ENCODE assay signal across 15 cellular contexts in genomic region chr13:72536668-72537399, GRCh38.
DNase-seq lines count a peak whose midpoint lies in the region; ATAC-seq, FAIRE-seq and TF ChIP-seq lines count a peak whose summit lies in the region.
"Had no signal": no experiment of that assay in that cellular context is flagged by ENCODE, and none has a peak within 500 bp of the region (broad histone marks: within the 10 kb centered on the region; RNA-seq: fewer than 3 reads in every experiment).

No MANE protein-coding gene starts in this region.

- no peak for TF ChIP-seq CTCF in astrocyte (IDR thresholded peaks at IDR 0.05; ENCODE audit: insufficient read depth, low read depth, low read length)
- TF ChIP-seq CTCF in parathyroid adenoma (IDR thresholded peaks at IDR 0.05) = no peak
- no peak for TF ChIP-seq CTCF in Caco-2 (IDR thresholded peaks at IDR 0.05; ENCODE audit: insufficient read depth in 1 of 2, low read depth in 1 of 2, low read length in 1 of 2, severe bottlenecking in 1 of 2, unreplicated experiment in 1 of 2)

- no peaks in the 10 kb centered on the region for H3K36me3 ChIP-seq in astrocyte (ENCODE audit: insufficient read depth, low read length)
- H3K36me3 ChIP-seq in parathyroid adenoma (ENCODE audit: control insufficient read depth, insufficient read depth, low read length) = no peaks in the 10 kb centered on the region
- no peaks in the 10 kb centered on the region for H3K36me3 ChIP-seq in Caco-2 (ENCODE audit: control insufficient read depth, insufficient read depth, low read length)

- no peak for ATAC-seq in GM21737 (IDR thresholded peaks at IDR 0.05; ENCODE audit: unreplicated experiment)
- ATAC-seq: activated naive CD4-positive, alpha-beta T cell treated with anti-CD3 and anti-CD28 coated beads, Interleukin-2, amount 50 U/mL, for 72 hours; Right ventricle myocardium inferior had no signal

- H3K9me3 Mint-ChIP-seq in astrocyte (ENCODE audit: unreplicated experiment) = no peaks in the 10 kb centered on the region
- H3K9me3 Mint-ChIP-seq in Caco-2 (ENCODE audit: unreplicated experiment) = no peaks in the 10 kb centered on the region
- H3K9me3 Mint-ChIP-seq: activated naive CD4-positive, alpha-beta T cell treated with anti-CD3 and anti-CD28 coated beads, Interleukin-2, amount 50 U/mL, for 72 hours; T-helper 1 cell treated with Interleukin-12 subunit alpha and Interleukin-12 subunit beta and Interleukin-4 antibody, amounts not matched to agents 30 μg/mL and 1 μg/mL, for 36 hours; type B pancreatic cell had no signal

- H3K79me2 ChIP-seq in astrocyte (ENCODE audit: insufficient read depth, low read length) (no peaks in the 10 kb centered on the region), parathyroid adenoma (no peaks in the 10 kb centered on the region)

- POLR2A ChIA-PET in Caco-2 (lab: Charles Lee) = no interaction called here

- H3K4me1 ChIP-seq in astrocyte (ENCODE audit: insufficient read depth, low read length) = peaks cover 5% of the 10 kb centered on the region
- no peaks in the 10 kb centered on the region for H3K4me1 ChIP-seq in parathyroid adenoma
- H3K4me1 ChIP-seq in Caco-2 = no peaks in the 10 kb centered on the region

- H3K4me1 Mint-ChIP-seq in astrocyte (ENCODE audit: low read depth, unreplicated experiment) (no peaks in the 10 kb centered on the region), Caco-2 (ENCODE audit: low read depth, unreplicated experiment) (no peaks in the 10 kb centered on the region)

- H3K36me3 Mint-ChIP-seq in astrocyte (ENCODE audit: low read depth, unreplicated experiment) = no peaks in the 10 kb centered on the region
- H3K36me3 Mint-ChIP-seq in Caco-2 (ENCODE audit: insufficient read depth, unreplicated experiment) = no peaks in the 10 kb centered on the region
- H3K36me3 Mint-ChIP-seq: activated naive CD4-positive, alpha-beta T cell treated with anti-CD3 and anti-CD28 coated beads, Interleukin-2, amount 50 U/mL, for 72 hours; type B pancreatic cell had no signal

- H3K9ac ChIP-seq in astrocyte (ENCODE audit: low read length) (no peak overlapping the region), parathyroid adenoma (no peak overlapping the region)

- peak; percentile 28 for DNase-seq in DMS79 treated with DMSO at 0.1 percent for 48 hours (lab: John Stamatoyannopoulos, UW)
- DNase-seq in astrocyte (ENCODE audit: low read depth) = peak; percentile 40
- DNase-seq in kidney glomerular epithelial cell (lab: John Stamatoyannopoulos, UW) = peak; percentile 29
- DNase-seq in AG08396 (ENCODE audit: low spot score) = no peak
- DNase-seq in HK-2 (ENCODE audit: unreplicated experiment) = no peak
- DNase-seq in Caco-2 = no peak
- DNase-seq: activated CD4-positive, CD25-positive, alpha-beta regulatory T cell treated with anti-CD3 and anti-CD28 coated beads, Interleukin-2, amount 50 U/mL, for 72 hours; central memory CD4-positive, alpha-beta T cell; stimulated activated CD4-positive, alpha-beta T cell treated with anti-CD3 and anti-CD28 coated beads, Interleukin-4, amount 100 ng/mL, for 1 hour had no signal

- H3K27ac Mint-ChIP-seq in astrocyte (ENCODE audit: unreplicated experiment) (no peak overlapping the region), Caco-2 (ENCODE audit: unreplicated experiment) (no peak overlapping the region)
- H3K27ac Mint-ChIP-seq: activated naive CD4-positive, alpha-beta T cell treated with anti-CD3 and anti-CD28 coated beads, Interleukin-2, amount 50 U/mL, for 72 hours; T-helper 1 cell treated with Interleukin-12 subunit alpha and Interleukin-12 subunit beta and Interleukin-4 antibody, amounts not matched to agents 30 μg/mL and 1 μg/mL, for 36 hours; type B pancreatic cell had no signal

- BruUV-seq in Caco-2 (replicated peaks; lab: Mats Ljungman, UMichigan) = no TSS peak

- H3K4me3 Mint-ChIP-seq in astrocyte (ENCODE audit: unreplicated experiment) (no peak overlapping the region), Caco-2 (ENCODE audit: unreplicated experiment) (no peak overlapping the region)
- H3K4me3 Mint-ChIP-seq: T-helper 1 cell treated with Interleukin-12 subunit alpha and Interleukin-12 subunit beta and Interleukin-4 antibody, amounts not matched to agents 30 μg/mL and 1 μg/mL, for 36 hours; type B pancreatic cell had no signal

- H3K27ac ChIP-seq in astrocyte (ENCODE audit: low read depth, low read length) = no peak overlapping the region
- H3K27ac ChIP-seq in parathyroid adenoma = no peak overlapping the region

- H3K27me3 ChIP-seq in astrocyte (ENCODE audit: insufficient read depth, low read length) = no peaks in the 10 kb centered on the region
- no peaks in the 10 kb centered on the region for H3K27me3 ChIP-seq in parathyroid adenoma (ENCODE audit: control insufficient read depth, insufficient read depth, low read length)
- 0 out of 2 replicates have a peak, but pooled peaks cover 1% of the 10 kb centered on the region for H3K27me3 ChIP-seq in Caco-2 (replicated peaks; ENCODE audit: control insufficient read depth, insufficient read depth, low read length)

- CTCF ChIA-PET in Caco-2 (lab: Charles Lee) = no interaction called here

- intact Hi-C loops in Caco-2 (cut with micrococcal nuclease; ENCODE audit: unreplicated experiment) = no loop called here

- H3K4me2 ChIP-seq in astrocyte (ENCODE audit: low read length) = peak overlapping the region; percentile 64
- peak overlapping the region; percentile 50 for H3K4me2 ChIP-seq in parathyroid adenoma (ENCODE audit: low read length)

- no peaks in the 10 kb centered on the region for H3K9me3 ChIP-seq in astrocyte (ENCODE audit: insufficient read depth, low read depth, low read length)
- H3K9me3 ChIP-seq in parathyroid adenoma (ENCODE audit: control insufficient read depth, low read length) = no peaks in the 10 kb centered on the region
- H3K9me3 ChIP-seq in Caco-2 = no peaks in the 10 kb centered on the region

- no peak for FAIRE-seq in astrocyte (lab: Jason Lieb, UNC)

- H3K4me3 ChIP-seq in astrocyte (ENCODE audit: insufficient read depth, low read depth, low read length) (no peak overlapping the region), parathyroid adenoma (ENCODE audit: low read depth, low read length) (no peak overlapping the region), Caco-2 (ENCODE audit: low read depth, low read length) (no peak overlapping the region)

- H3K27me3 Mint-ChIP-seq in astrocyte (ENCODE audit: low read depth, unreplicated experiment) (peaks cover 7% of the 10 kb centered on the region), Caco-2 (ENCODE audit: insufficient read depth, unreplicated experiment) (no peaks in the 10 kb centered on the region)

- H2AFZ ChIP-seq in astrocyte (ENCODE audit: low read depth, low read length) (peak overlapping the region; percentile 48), parathyroid adenoma (no peak overlapping the region)

- H4K20me1 ChIP-seq in astrocyte (ENCODE audit: insufficient read depth, low read length) = no peaks in the 10 kb centered on the region

Comparison
In these comparisons a context has a peak if more than half of its experiments do, and no peak if none do; other contexts are left out.
1. DNase-seq: peak in DMS79 treated with DMSO at 0.1 percent for 48 hours (single experiment), astrocyte (single experiment) and kidney glomerular epithelial cell (single experiment); none in AG08396 (single experiment), HK-2 (single experiment) and Caco-2 (0 of 2).